Comparison of ENCODE assay signal across 15 cellular contexts in the genomic region with DNA sequence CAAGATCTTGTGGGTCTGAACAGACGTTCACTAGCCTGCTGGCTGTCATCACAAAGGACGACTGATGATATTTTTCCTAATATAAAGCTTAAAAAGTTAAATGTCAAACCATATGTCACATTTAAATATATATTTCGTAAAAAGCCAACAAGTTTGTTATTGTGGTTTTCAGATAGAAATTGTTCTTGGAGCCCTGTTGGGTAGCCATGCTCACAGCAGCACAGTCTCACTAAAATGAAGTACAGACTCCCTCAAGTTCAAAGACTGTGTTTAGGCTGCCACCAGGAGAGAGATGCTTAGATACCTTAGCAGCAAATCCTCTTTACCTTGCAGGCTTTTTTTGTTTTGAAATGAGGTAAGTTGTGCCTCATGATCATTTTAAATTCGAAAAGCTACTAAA. TPM values are rescaled to one million over a fixed set of nuclear protein-coding genes. Genes with fewer than 3 reads are reported as not detected.
A peak's percentile ranks its signal among the peaks of the same experiment; 100 is the strongest.
DNase-seq lines count a peak whose midpoint lies in the region; TF ChIP-seq lines count a peak whose summit lies in the region.
"Had no signal": no experiment of that assay in that cellular context is flagged by ENCODE, and none has a peak within 500 bp of the region (broad histone marks: within the 10 kb centered on the region; RNA-seq: fewer than 3 reads in every experiment).

No MANE protein-coding gene starts in this region.

- no peaks in the 10 kb centered on the region for H3K27me3 ChIP-seq in adipocyte (replicated peaks; ENCODE audit: control insufficient read depth, insufficient read depth, low read length)
- no peaks in the 10 kb centered on the region for H3K27me3 ChIP-seq in stomach
- no peaks in the 10 kb centered on the region for H3K27me3 ChIP-seq in esophagus squamous epithelium
- no peaks in the 10 kb centered on the region for H3K27me3 ChIP-seq in ovary
- H3K27me3 ChIP-seq: foreskin keratinocyte, upper lobe of left lung had no signal

- TF ChIP-seq POLR2A in stomach (IDR thresholded peaks at IDR 0.05) (no peak), esophagus squamous epithelium (IDR thresholded peaks at IDR 0.05) (no peak), ovary (IDR thresholded peaks at IDR 0.05) (no peak)

- H3K27ac ChIP-seq in stomach, result peak overlapping the region in 3 of 5 donors; percentile 13 to 84 (median 75)
- H3K27ac ChIP-seq in esophagus squamous epithelium, result no peak overlapping the region
- no peak overlapping the region for H3K27ac ChIP-seq in ovary
- H3K27ac ChIP-seq: upper lobe of left lung had no signal

- WGBS in stomach, 5 donors, result 63 to 87% (median 69%) methylated on average over 4 of the region's 4 CpGs
- WGBS in esophagus squamous epithelium, 2 donors, result 70 to 86% methylated on average over 4 of the region's 4 CpGs
- 78 to 91% (median 83%) methylated on average over 4 of the region's 4 CpGs for WGBS in ovary, 3 donors

- H3K9me3 ChIP-seq in adipocyte (ENCODE audit: control insufficient read depth, low read length) (no peaks in the 10 kb centered on the region), stomach (no peaks in the 10 kb centered on the region), esophagus squamous epithelium (no peaks in the 10 kb centered on the region), ovary (peaks cover 0 to 5% of the 10 kb centered on the region in 2 donors)
- H3K9me3 ChIP-seq: upper lobe of left lung had no signal

- intact Hi-C loops in stomach (cut with DNase I; ENCODE audit: low total_unique reads), result no loop called here
- intact Hi-C loops in esophagus squamous epithelium (cut with DNase I), result no loop called here
- intact Hi-C loops in ovary (cut with DNase I), result no loop called here

- H3K9ac ChIP-seq in adipocyte (ENCODE audit: low read length), result peak overlapping the region; percentile 51

- DNase-seq in HCEC 1CT (peak; percentile 53), adipocyte (ENCODE audit: low read depth) (peak; percentile 36), glomerular visceral epithelial cell (ENCODE audit: extremely low spot score) (peak; percentile 47), stomach (no peak), esophagus squamous epithelium (lab: John Stamatoyannopoulos, UW) (no peak), NCI-H1048 (lab: John Stamatoyannopoulos, UW) (no peak), ovary (no peak)
- DNase-seq: activated CD4-positive, alpha-beta T cell treated with anti-CD3 and anti-CD28 coated beads, Interleukin-2, amount 10 ng/mL, durations not matched to agents 7 days and 5 days; activated T-cell treated with anti-CD3 and anti-CD28 coated beads, Interleukin-2, amount 50 U/mL, for 24 hours; CD8-positive, alpha-beta T cell; NCI-H2081; NCI-H748 treated with DMSO at 0.1 percent for 48 hours; SHP77 had no signal

- no peak for TF ChIP-seq EP300 in stomach (IDR thresholded peaks at IDR 0.05)
- no peak for TF ChIP-seq EP300 in ovary (IDR thresholded peaks at IDR 0.05)

- H3K36me3 ChIP-seq in adipocyte (ENCODE audit: control insufficient read depth, insufficient read depth, low read length, severe bottlenecking), result peaks cover 21% of the 10 kb centered on the region
- peaks cover 18 to 35% (median 34%) of the 10 kb centered on the region in 4 donors for H3K36me3 ChIP-seq in stomach
- H3K36me3 ChIP-seq in esophagus squamous epithelium, result peaks cover 0 to 46% (median 6%) of the 10 kb centered on the region in 3 donors
- H3K36me3 ChIP-seq in ovary, result no peaks in the 10 kb centered on the region

- H3K4me3 ChIP-seq in adipocyte (ENCODE audit: low read length) (peak overlapping the region; percentile 59), stomach (no peak overlapping the region), esophagus squamous epithelium (no peak overlapping the region), ovary (no peak overlapping the region)
- H3K4me3 ChIP-seq: upper lobe of left lung had no signal

- TF ChIP-seq CTCF in stomach (IDR thresholded peaks at IDR 0.05) (no peak), esophagus squamous epithelium (IDR thresholded peaks at IDR 0.05) (no peak), ovary (IDR thresholded peaks at IDR 0.05) (no peak)

- H3K4me1 ChIP-seq in adipocyte (ENCODE audit: control insufficient read depth, insufficient read depth, low read length) (peaks cover 45% of the 10 kb centered on the region), stomach (peaks cover 9 to 58% (median 39%) of the 10 kb centered on the region in 4 donors), esophagus squamous epithelium (peaks cover 3 to 42% (median 7%) of the 10 kb centered on the region in 3 donors), ovary (ENCODE audit: insufficient read depth) (peaks cover 3% of the 10 kb centered on the region)

RNA-seq across cellular contexts. Expression of a gene that starts 17.8 kb away (rescaled TPM):
- 10 to 100 TPM in 4 of 5 donors, under 1 TPM in 1; 0.87 to 40.6 (median 19.6) TPM for total RNA-seq in stomach
- 10 to 100 TPM; 32.2 to 51.3 (median 38.6) TPM for polyA plus RNA-seq in stomach
- 10 to 100 TPM; 18.6 to 67.3 (median 56.3) TPM for total RNA-seq in esophagus squamous epithelium
- total RNA-seq in ovary, result 10 to 100 TPM; 13.1 to 30.1 (median 19.9) TPM
- 10 to 100 TPM; 17.9 to 22.8 TPM for polyA plus RNA-seq in ovary

RNA-seq across cellular contexts. Expression of a gene that starts 20.4 kb away (rescaled TPM):
- total RNA-seq in stomach, result 10 to 100 TPM in 2 of 5 donors, 1 to 10 TPM in 2, under 1 TPM in 1; 0.29 to 31.2 (median 5.8) TPM
- polyA plus RNA-seq in stomach, result 10 to 100 TPM in 1 of 3 donors, 1 to 10 TPM in 2; 3.6 to 11.5 (median 8.5) TPM
- 10 to 100 TPM in 2 of 4 donors, 1 to 10 TPM in 2; 4.1 to 12.4 (median 9.0) TPM for total RNA-seq in esophagus squamous epithelium
- total RNA-seq in ovary, result 10 to 100 TPM in 6 of 7 donors, 1 to 10 TPM in 1; 9.7 to 21.5 (median 15.4) TPM
- polyA plus RNA-seq in ovary, result 10 to 100 TPM in 1 of 2 donors, 1 to 10 TPM in 1; 8.8 to 20.3 TPM

Comparison
In these comparisons a context has a peak if more than half of its experiments do, and no peak if none do; other contexts are left out.
1. DNase-seq: peak in HCEC 1CT (single experiment), adipocyte (single experiment) and glomerular visceral epithelial cell (single experiment); none in stomach (single experiment), esophagus squamous epithelium (single experiment), NCI-H1048 (single experiment) and ovary (0 of 5).
2. H3K27ac ChIP-seq: peak in stomach (3 of 5); none in esophagus squamous epithelium (0 of 4) and ovary (0 of 2).